In the genomic region with DNA sequence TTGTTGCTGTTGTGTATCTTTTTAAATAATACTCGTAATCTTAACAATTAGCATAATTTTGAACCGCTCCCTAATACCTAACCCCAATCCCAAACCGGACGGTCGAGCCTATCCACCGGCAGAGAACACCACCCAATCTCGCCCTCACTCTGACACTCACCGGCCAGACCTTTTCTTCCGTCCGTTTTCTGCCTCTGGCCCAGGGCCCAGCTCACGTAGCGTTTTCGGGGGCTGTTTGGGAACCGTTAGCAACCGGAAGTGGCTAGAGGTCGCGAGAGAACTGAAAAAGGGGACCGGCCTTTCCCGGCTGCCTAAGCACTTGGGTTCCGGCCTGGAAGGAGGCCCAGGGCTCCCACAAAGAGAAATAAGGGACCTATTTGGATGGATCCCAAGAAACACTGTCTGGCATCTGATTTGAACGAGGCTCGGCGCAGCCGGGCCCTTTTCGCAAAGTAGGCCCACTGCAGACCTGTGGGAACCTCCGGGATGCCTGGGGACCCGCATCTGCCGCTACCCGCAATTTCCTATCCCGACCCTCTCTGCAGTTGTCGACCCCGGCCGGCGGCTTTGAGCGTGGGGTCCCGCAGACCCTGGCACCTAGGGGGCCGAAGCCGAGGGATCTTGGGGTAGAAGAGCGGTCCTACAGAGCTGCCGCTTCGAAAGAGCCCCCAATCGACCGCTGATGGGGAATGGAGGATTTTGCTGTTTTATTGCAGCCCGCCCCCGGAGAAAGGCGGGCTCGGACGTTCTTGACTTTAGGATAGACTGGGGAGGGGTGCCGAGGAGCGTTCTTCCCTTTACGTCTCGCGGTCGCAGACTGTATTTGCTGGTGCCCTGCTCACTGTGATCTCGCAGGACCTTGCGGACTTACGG, we compare ENCODE assay signal across 8 cellular contexts. TPM values are rescaled to one million over a fixed set of nuclear protein-coding genes. Genes with fewer than 3 reads are reported as not detected.
DNase-seq lines count a peak whose midpoint lies in the region; ATAC-seq and TF ChIP-seq lines count a peak whose summit lies in the region.

No MANE protein-coding gene starts in this region.

- H3K4me1 Mint-ChIP-seq in Calu3 (ENCODE audit: low read depth, unreplicated experiment): peaks cover 30% of the 10 kb centered on the region

- intact Hi-C loops in Calu3 (cut with micrococcal nuclease; ENCODE audit: unreplicated experiment): loop anchor here (2.0 to 5.0 kb wide), 2 partner anchors 220 to 545 kb away; no protein-coding TSS in a partner anchor

- CTCF ChIA-PET in Calu3 (lab: Charles Lee): interaction anchor here (0.7 to 2.8 kb wide), 2 partner anchors 219 to 278 kb away, joined by 4 to 8 read pairs; no protein-coding TSS in a partner anchor

- no peak for TF ChIP-seq CTCF in Calu3 (IDR thresholded peaks at IDR 0.05; ENCODE audit: unreplicated experiment)
- no peak for TF ChIP-seq CTCF in epithelial cell of proximal tubule (conservative IDR thresholded peaks at IDR 0.05; ENCODE audit: low read depth, low read length)

- ATAC-seq in GM21515 (IDR thresholded peaks at IDR 0.05; ENCODE audit: unreplicated experiment): peak; percentile 60

- BruUV-seq in Calu3 (replicated peaks; lab: Mats Ljungman, UMichigan): no TSS peak

- peak overlapping the region; percentile 97 for H3K4me3 Mint-ChIP-seq in Calu3 (ENCODE audit: low read depth, unreplicated experiment)

- peak overlapping the region; percentile 88 for H3K4me3 ChIP-seq in epithelial cell of proximal tubule (ENCODE audit: low read depth, low read length)

- H3K36me3 Mint-ChIP-seq in Calu3 (ENCODE audit: insufficient read depth, unreplicated experiment): peaks cover 37% of the 10 kb centered on the region

- H3K27me3 Mint-ChIP-seq in Calu3 (ENCODE audit: unreplicated experiment): no peaks in the 10 kb centered on the region

- no peaks in the 10 kb centered on the region for H3K9me3 Mint-ChIP-seq in Calu3 (ENCODE audit: low read depth, unreplicated experiment)

- DNase-seq in Calu3 (peak; percentile 90), HuH-7 (ENCODE audit: low spot score) (peak; percentile 44), OCI-M1 (lab: John Stamatoyannopoulos, UW) (peak; percentile 95), epithelial cell of proximal tubule (ENCODE audit: low read depth) (peak; percentile 63), mucosa of gallbladder (ENCODE audit: low spot score) (peak; percentile 87)
- peak; percentile 79 for DNase-seq in activated T-cell treated with anti-CD3 and anti-CD28 coated beads, Interleukin-2, amount 50 U/mL, for 1 hour
- DNase-seq in stimulated activated CD8-positive, alpha-beta memory T cell treated with anti-CD3 and anti-CD28 coated beads, Interleukin-4, amount 100 ng/mL, for 24 hours (ENCODE audit: low read depth): peak; percentile 67

- H3K27ac Mint-ChIP-seq in Calu3 (ENCODE audit: unreplicated experiment): peak overlapping the region; percentile 93

RNA-seq across cellular contexts. Expression of a gene that starts 4.9 kb away (rescaled TPM):
- 23.2 and 27.5 TPM in 2 replicates for total RNA-seq in Calu3 (2022)
- 5.0 and 8.4 TPM in 2 replicates for total RNA-seq in epithelial cell of proximal tubule
- total RNA-seq in mucosa of gallbladder: 16.5 TPM

RNA-seq across cellular contexts. Expression of a gene that starts 12.4 kb away (rescaled TPM):
- total RNA-seq in Calu3 (2022) (14.2 and 15.9 TPM in 2 replicates), epithelial cell of proximal tubule (6.7 and 7.4 TPM in 2 replicates), mucosa of gallbladder (5.8 TPM)

RNA-seq across cellular contexts. Expression of a gene that starts 56.5 kb away (rescaled TPM):
- 6.3 and 7.0 TPM in 2 replicates for total RNA-seq in Calu3 (2022)
- 4.3 and 4.4 TPM in 2 replicates for total RNA-seq in epithelial cell of proximal tubule
- total RNA-seq in mucosa of gallbladder: 1.5 TPM

Comparison
In these comparisons a context has a peak if more than half of its experiments do, and no peak if none do; other contexts are left out.
1. Peak in every context shown above with its lines: DNase-seq, ATAC-seq and H3K4me3 ChIP-seq.
2. DNase-seq: peak in every context shown above with its lines; median percentile 95 in OCI-M1; 90 in Calu3; 87 in mucosa of gallbladder; 79 in activated T-cell treated with anti-CD3 and anti-CD28 coated beads, Interleukin-2, amount 50 U/mL, for 1 hour; 67 in stimulated activated CD8-positive, alpha-beta memory T cell treated with anti-CD3 and anti-CD28 coated beads, Interleukin-4, amount 100 ng/mL, for 24 hours; 63 in epithelial cell of proximal tubule; 44 in HuH-7.